17 cellular contexts compared by ENCODE assay signal in genomic region chrX:71954458-71954857, GRCh38. TPM values are rescaled to one million over a fixed set of nuclear protein-coding genes. Genes with fewer than 3 reads are reported as not detected.
DNase-seq lines count a peak whose midpoint lies in the region; ATAC-seq, FAIRE-seq and TF ChIP-seq lines count a peak whose summit lies in the region.
"Had no signal": no experiment of that assay in that cellular context is flagged by ENCODE, and none has a peak within 500 bp of the region (broad histone marks: within the 10 kb centered on the region; RNA-seq: fewer than 3 reads in every experiment).

No MANE protein-coding gene starts in this region.

- ATAC-seq in HepG2 (no peak), GM21528 (IDR thresholded peaks at IDR 0.05; ENCODE audit: low FRiP score, unreplicated experiment) (no peak)
- ATAC-seq: A549, PC-3 had no signal

- H4K20me1 ChIP-seq in HepG2 (ENCODE audit: insufficient read depth, low read length) = no peaks in the 10 kb centered on the region
- H4K20me1 ChIP-seq in neural progenitor cell (ENCODE audit: low read depth) = no peaks in the 10 kb centered on the region

- peaks cover 56% of the 10 kb centered on the region for H3K4me1 Mint-ChIP-seq in neural progenitor cell

- no peaks in the 10 kb centered on the region for H3K36me3 Mint-ChIP-seq in neural progenitor cell

- DNase-seq in HepG2 (ENCODE audit: low spot score) = no peak
- no peak for DNase-seq in neural progenitor cell (ENCODE audit: low spot score)
- DNase-seq in T-helper 9 cell = no peak
- no peak for DNase-seq in activated CD4-positive, alpha-beta T cell treated with anti-CD3 and anti-CD28 coated beads for 1 hour
- no peak for DNase-seq in hypothalamus (lab: John Stamatoyannopoulos, UW)
- DNase-seq: DMS53, H9, IMR-90, Kasumi-1, NCI-H1930, NCI-H446 treated with DMSO at 0.1 percent for 48 hours, NCI-H748 treated with DMSO at 0.1 percent for 48 hours, PC-3 had no signal

- peaks cover 2% of the 10 kb centered on the region for H3K9me3 Mint-ChIP-seq in neural progenitor cell

- H3K27ac ChIP-seq in liver (ENCODE audit: low read depth in 1 of 2, low read length in 2 of 2) (no peak overlapping the region), HepG2 (ENCODE audit: extremely low read length, insufficient read depth, low read length) (no peak overlapping the region), iPS-20b (ENCODE audit: low read length) (no peak overlapping the region), neural progenitor cell (no peak overlapping the region)
- H3K27ac ChIP-seq: A549 had no signal

- 76% methylated on average over 2 of the region's 2 CpGs for WGBS in liver
- 0% methylated on average over 1 of the region's 2 CpGs for WGBS in HepG2 (ENCODE audit: low lambda C conversion rate)

- H3F3A ChIP-seq in neural progenitor cell (ENCODE audit: low read depth) = peaks cover 32% of the 10 kb centered on the region

- in situ Hi-C loops in HepG2 (cut with HindIII; ENCODE audit: extremely low pct_ligation_motif_present, low pct_unique_long_range_greater_than_20kb) = no loop called here

- CTCF ChIA-PET in HepG2 (lab: Yijun Ruan, JAX; ENCODE audit: low intra/inter-chr PET ratio, low total read pairs) = no interaction called here

- intact Hi-C loops in HepG2 (cut with micrococcal nuclease; ENCODE audit: unreplicated experiment) = no loop called here

- POLR2A ChIA-PET in HepG2 (lab: Yijun Ruan, JAX) = no interaction called here

- H3K4me3 ChIP-seq in liver (ENCODE audit: low read depth in 1 of 3, low read length in 3 of 3) (no peak overlapping the region), HepG2 (replicated peaks in 1 of 3; ENCODE audit: insufficient read depth in 1 of 3, low read depth in 2 of 3, low read length in 3 of 3) (no peak overlapping the region), iPS-20b (ENCODE audit: low read length) (no peak overlapping the region), neural progenitor cell (no peak overlapping the region)
- H3K4me3 ChIP-seq: A549 had no signal

- TF ChIP-seq RAD21 in liver (IDR thresholded peaks at IDR 0.05) (no peak), HepG2 (CRISPR knock-in tag; IDR thresholded peaks at IDR 0.05) (no peak)

- no peaks in the 10 kb centered on the region for H3K4me1 ChIP-seq in liver (ENCODE audit: control insufficient read depth in 4 of 4, insufficient read depth in 4 of 4, low read length in 3 of 4)
- H3K4me1 ChIP-seq in HepG2 (ENCODE audit: insufficient read depth, low read length) = no peaks in the 10 kb centered on the region
- peaks cover 25% of the 10 kb centered on the region for H3K4me1 ChIP-seq in iPS-20b (ENCODE audit: insufficient read depth, low read length)
- H3K4me1 ChIP-seq in neural progenitor cell = peaks cover 40% of the 10 kb centered on the region
- H3K4me1 ChIP-seq: A549 had no signal

- H3K79me2 ChIP-seq in HepG2 (ENCODE audit: insufficient read depth, low read length) = no peaks in the 10 kb centered on the region
- H3K79me2 ChIP-seq in neural progenitor cell (ENCODE audit: low read depth) = no peaks in the 10 kb centered on the region

- H3K27ac Mint-ChIP-seq in neural progenitor cell = peak overlapping the region; percentile 70

- H2AFZ ChIP-seq in HepG2 (ENCODE audit: low read length) = no peak overlapping the region
- no peak overlapping the region for H2AFZ ChIP-seq in neural progenitor cell (replicated peaks)

- H3K27me3 Mint-ChIP-seq in neural progenitor cell (ENCODE audit: insufficient read depth, low read depth) = peaks cover 10% of the 10 kb centered on the region

- H3K36me3 ChIP-seq in liver (ENCODE audit: control insufficient read depth in 4 of 4, insufficient read depth in 3 of 4, low read depth in 1 of 4, low read length in 3 of 4) (no peaks in the 10 kb centered on the region), HepG2 (replicated peaks in 1 of 2; ENCODE audit: control insufficient read depth in 1 of 2, insufficient read depth in 2 of 2, low read length in 2 of 2) (no peaks in the 10 kb centered on the region), iPS-20b (ENCODE audit: insufficient read depth, low read depth, low read length) (no peaks in the 10 kb centered on the region), neural progenitor cell (no peaks in the 10 kb centered on the region)

- no peak overlapping the region for H3K4me2 ChIP-seq in HepG2 (ENCODE audit: low read depth, low read length)
- H3K4me2 ChIP-seq in neural progenitor cell = no peak overlapping the region
- H3K4me2 ChIP-seq: A549 had no signal

- TF ChIP-seq POLR2A in HepG2 (IDR thresholded peaks at IDR 0.05; ENCODE audit: insufficient read depth in 1 of 2, low read depth in 2 of 2, low read length in 2 of 2) = no peak

- H3K4me3 Mint-ChIP-seq in neural progenitor cell = no peak overlapping the region

- no peak for FAIRE-seq in HepG2 (lab: Jason Lieb, UNC)
- FAIRE-seq: A549 had no signal

- TF ChIP-seq CTCF in liver (IDR thresholded peaks at IDR 0.05; ENCODE audit: low read depth, low read length, missing input control) (no peak), HepG2 (CRISPR knock-in tag; IDR thresholded peaks at IDR 0.05) (no peak), neural progenitor cell (IDR thresholded peaks at IDR 0.05) (no peak)

- no peak for TF ChIP-seq EP300 in HepG2 (IDR thresholded peaks at IDR 0.05; ENCODE audit: low read depth in 2 of 2, low read length in 2 of 2)
- TF ChIP-seq EP300 in HepG2 (CRISPR knock-in tag; IDR thresholded peaks at IDR 0.05; ENCODE audit: borderline replicate concordance) = no peak

- H3K9ac ChIP-seq in liver (ENCODE audit: low read depth in 1 of 2, low read length in 2 of 2) (no peak overlapping the region), HepG2 (ENCODE audit: insufficient read depth, low read depth, low read length) (no peak overlapping the region), iPS-20b (ENCODE audit: low read depth, low read length) (peak overlapping the region; percentile 27; the same call in 1 of the 2 replicates), neural progenitor cell (no peak overlapping the region)

- BruUV-seq in HepG2 (replicated peaks; lab: Mats Ljungman, UMichigan) = no TSS peak

- H3K9me3 ChIP-seq in liver (ENCODE audit: control insufficient read depth in 4 of 4, low read length in 3 of 4) (no peaks in the 10 kb centered on the region), HepG2 (ENCODE audit: low read length) (no peaks in the 10 kb centered on the region), iPS-20b (ENCODE audit: insufficient read depth, low read depth, low read length) (no peaks in the 10 kb centered on the region), neural progenitor cell (ENCODE audit: low read depth) (no peaks in the 10 kb centered on the region)
- H3K9me3 ChIP-seq: A549 had no signal

- H3K27me3 ChIP-seq in liver (ENCODE audit: control insufficient read depth in 4 of 4, insufficient read depth in 4 of 4, low read length in 3 of 4) (peaks cover 0 to 3% (median 0%) of the 10 kb centered on the region in 4 donors), HepG2 (ENCODE audit: control insufficient read depth in 1 of 2, insufficient read depth in 2 of 2, low read length in 2 of 2) (no peaks in the 10 kb centered on the region), iPS-20b (ENCODE audit: insufficient read depth, low read length) (no peaks in the 10 kb centered on the region), neural progenitor cell (no peaks in the 10 kb centered on the region)

TF ChIP-seq in HepG2, 621 proteins besides CTCF, POLR2A, EP300 and RAD21 (continues in another document):
- TF ChIP-seq ZNF878 (CRISPR knock-in tag; IDR thresholded peaks at IDR 0.05) (no peak), ZNF746 (CRISPR knock-in tag; IDR thresholded peaks at IDR 0.05) (no peak), RFX1 (IDR thresholded peaks at IDR 0.05) (no peak)

RNA-seq across cellular contexts. Expression of gene NHSL2, which starts 43.8 kb away (rescaled TPM):
- total RNA-seq in liver (1 to 10 TPM; 1.2 to 1.3 TPM), HepG2 (2016; rRNA removed; fragmentation: Illumina TruSeq; extraction: Trizol) (not detected in 2 replicates), neural progenitor cell (ENCODE audit: low replicate concordance) (3.9 and 4.0 TPM in 2 replicates)
- polyA plus RNA-seq in liver (under 1 TPM; 0.45 to 0.97 TPM), HepG2 (2011; rRNA removed) (not detected in 2 replicates)
- total RNA-seq in HepG2 (2016; cell fraction: cytosol; rRNA removed; fragmentation: Illumina TruSeq; extraction: Trizol; ENCODE audit: low read depth) = not detected in 2 replicates
- total RNA-seq in HepG2 (2016; cell fraction: insoluble cytoplasmic fraction; rRNA removed; fragmentation: Illumina TruSeq; extraction: Trizol) = not detected in 2 replicates
- not detected in 2 replicates for total RNA-seq in HepG2 (2016; cell fraction: membrane; rRNA removed; fragmentation: Illumina TruSeq; extraction: Trizol)
- total RNA-seq in HepG2 (2016; cell fraction: nucleus; rRNA removed; fragmentation: Illumina TruSeq; extraction: Trizol) = not detected in 2 replicates
- not detected in 2 replicates for polyA plus RNA-seq in HepG2 (2011; cell fraction: cytosol; rRNA removed)
- polyA plus RNA-seq in HepG2 (2011; cell fraction: nucleus; rRNA removed) = not detected in 2 replicates
- polyA plus RNA-seq in HepG2 (2012) = not detected in 2 replicates
- not detected in 2 replicates for polyA plus RNA-seq in HepG2 (2016; cell fraction: cytosol; fragmentation: Illumina TruSeq; extraction: Trizol; ENCODE audit: low read depth)
- not detected in 2 replicates for polyA plus RNA-seq in HepG2 (2016; cell fraction: insoluble cytoplasmic fraction; fragmentation: Illumina TruSeq; extraction: Trizol; ENCODE audit: low read depth)
- polyA plus RNA-seq in HepG2 (2016; cell fraction: membrane; fragmentation: Illumina TruSeq; extraction: Trizol; ENCODE audit: low read depth) = not detected in 2 replicates
- polyA plus RNA-seq in HepG2 (2016; cell fraction: nucleus; fragmentation: Illumina TruSeq; extraction: Trizol; ENCODE audit: insufficient read depth, low read depth) = not detected in 2 replicates
- not detected in 2 replicates for polyA minus RNA-seq in HepG2 (2011; rRNA and poly(A)+ RNA removed; ENCODE audit: low replicate concordance)
- not detected in 2 replicates for polyA minus RNA-seq in HepG2 (2011; cell fraction: cytosol; rRNA and poly(A)+ RNA removed)
- polyA minus RNA-seq in HepG2 (2011; cell fraction: nucleus; rRNA and poly(A)+ RNA removed) = not detected in 2 replicates
